In genomic region chr12:122137681-122138080, GRCh38 we compare ENCODE assay signal across 13 cellular contexts. TPM values are rescaled to one million over a fixed set of nuclear protein-coding genes. Genes with fewer than 3 reads are reported as not detected.
DNase-seq lines count a peak whose midpoint lies in the region; ATAC-seq and TF ChIP-seq lines count a peak whose summit lies in the region.
"Had no signal": no experiment of that assay in that cellular context is flagged by ENCODE, and none has a peak within 500 bp of the region (broad histone marks: within the 10 kb centered on the region; RNA-seq: fewer than 3 reads in every experiment).

No MANE protein-coding gene starts in this region.

- no peak overlapping the region for H3K4me3 ChIP-seq in RWPE2 (ENCODE audit: severe bottlenecking)
- no peak overlapping the region for H3K4me3 ChIP-seq in Peyer's patch
- H3K4me3 ChIP-seq: dorsolateral prefrontal cortex, HAP-1 had no signal

- ATAC-seq in RWPE2 (ENCODE audit: low read depth) (peak; percentile 89), left colon (peak; percentile 74), HG03469 (IDR thresholded peaks at IDR 0.05; ENCODE audit: unreplicated experiment) (no peak), left cardiac atrium (no peak)

- no peaks in the 10 kb centered on the region for H3K4me1 ChIP-seq in RWPE2 (ENCODE audit: insufficient read depth, poor library complexity, severe bottlenecking)
- H3K4me1 ChIP-seq in Peyer's patch = peaks cover 0 to 9% (median 0%) of the 10 kb centered on the region in 4 donors
- H3K4me1 ChIP-seq: HAP-1 had no signal

- H3K9me3 ChIP-seq in RWPE2 (ENCODE audit: severe bottlenecking) = no peaks in the 10 kb centered on the region
- H3K9me3 ChIP-seq in Peyer's patch = no peaks in the 10 kb centered on the region
- H3K9me3 ChIP-seq: HAP-1 had no signal

- H3K27me3 ChIP-seq in RWPE2 (ENCODE audit: insufficient read depth, poor library complexity, severe bottlenecking) = no peaks in the 10 kb centered on the region
- no peaks in the 10 kb centered on the region for H3K27me3 ChIP-seq in Peyer's patch
- H3K27me3 ChIP-seq: dorsolateral prefrontal cortex had no signal

- H3K36me3 ChIP-seq in RWPE2 (ENCODE audit: low read depth) = peaks cover 47% of the 10 kb centered on the region
- H3K36me3 ChIP-seq in Peyer's patch = peaks cover 0 to 88% (median 0%) of the 10 kb centered on the region in 3 donors

- TF ChIP-seq CTCF in RWPE2 (IDR thresholded peaks at IDR 0.05; ENCODE audit: poor library complexity, severe bottlenecking) = no peak
- no peak for TF ChIP-seq CTCF in GM10266 (IDR thresholded peaks at IDR 0.05; ENCODE audit: control insufficient read depth, insufficient read depth, low read depth, missing control alignments)
- no peak for TF ChIP-seq CTCF in Peyer's patch (IDR thresholded peaks at IDR 0.05)

- intact Hi-C loops in left colon (cut with DNase I, micrococcal nuclease) = loop anchor here in 1 of 2 donors (10.0 kb wide), 1 partner anchor 57 kb away; no protein-coding TSS in a partner anchor
- intact Hi-C loops in left cardiac atrium (cut with DNase I) = no loop called here

- peak; percentile 70 for DNase-seq in DMS53 (lab: John Stamatoyannopoulos, UW)
- peak; percentile 79 for DNase-seq in HT-29 (ENCODE audit: low spot score)
- DNase-seq in RWPE2 (ENCODE audit: low spot score) = no peak
- DNase-seq in left colon = peak in 1 of 2 donors; percentile 58
- DNase-seq in GM10266 (ENCODE audit: extremely low spot score) = no peak
- DNase-seq in Peyer's patch = no peak
- DNase-seq in left cardiac atrium = no peak

- H3K27ac ChIP-seq in RWPE2 (ENCODE audit: poor library complexity, severe bottlenecking) (no peak overlapping the region), Peyer's patch (no peak overlapping the region)

- no peak for TF ChIP-seq POLR2A in Peyer's patch (IDR thresholded peaks at IDR 0.05)

RNA-seq across cellular contexts. Expression of gene IL31, which starts 36.3 kb away (rescaled TPM):
- not detected in 2 replicates for total RNA-seq in HT-29 (2014; rRNA removed; shearing (Covaris generic))
- total RNA-seq in left colon (not detected), Peyer's patch (not detected), left cardiac atrium (not detected)
- total RNA-seq: dorsolateral prefrontal cortex, LHCN-M2, NCI-H460, posterior vena cava had no signal

RNA-seq across cellular contexts. Expression of gene LRRC43, which starts 45.2 kb away (rescaled TPM):
- total RNA-seq in HT-29 (2014; rRNA removed; shearing (Covaris generic)) = not detected in 2 replicates
- total RNA-seq in left colon (under 1 TPM; 0.24 to 0.59 TPM), Peyer's patch (not detected), left cardiac atrium (under 1 TPM; 0.68 to 0.71 TPM)
- total RNA-seq: LHCN-M2, NCI-H460 had no signal

RNA-seq across cellular contexts. Expression of gene MLXIP, which starts 59.1 kb away (rescaled TPM):
- total RNA-seq in HT-29 (2014; rRNA removed; shearing (Covaris generic)) = 22.8 and 31.3 TPM in 2 replicates
- total RNA-seq in left colon (100 to 1,000 TPM; 125 to 175 TPM), Peyer's patch (100 to 1,000 TPM in 2 of 4 donors, 10 to 100 TPM in 2; 41.5 to 157 (median 98.3) TPM), left cardiac atrium (10 to 100 TPM; 30.8 to 31.3 TPM)

Comparison
In these comparisons a context has a peak if more than half of its experiments do, and no peak if none do; other contexts are left out.
1. DNase-seq: peak in DMS53 (single experiment) and HT-29 (single experiment); none in RWPE2 (single experiment), GM10266 (single experiment), Peyer's patch (0 of 3) and left cardiac atrium (single experiment).
2. ATAC-seq: peak in RWPE2 (single experiment) and left colon (single experiment); none in HG03469 (single experiment) and left cardiac atrium (0 of 2).